In genomic region chr10:42583828-42584227, GRCh38 we compare ENCODE assay signal across 24 cellular contexts.
"Had no signal": no experiment of that assay in that cellular context is flagged by ENCODE, and none has a peak within 500 bp of the region (broad histone marks: within the 10 kb centered on the region; RNA-seq: fewer than 3 reads in every experiment).

No MANE protein-coding gene starts in this region.

- H3K27ac ChIP-seq: left lung, parathyroid adenoma, right atrium auricular region, skin epidermis, stomach, testis, thyroid gland, transverse colon, upper lobe of left lung had no signal

- DNase-seq: hippocampal formation; kidney glomerular epithelial cell; left cardiac atrium; left lung; mesendoderm; naive thymus-derived CD4-positive, alpha-beta T cell; nucleus accumbens; stimulated activated CD4-positive, alpha-beta T cell treated with anti-CD3 and anti-CD28 coated beads, Interleukin-12 subunit alpha, Interleukin-12 subunit beta, amount 100 ng/mL, for 4 hours; stimulated activated CD4-positive, alpha-beta T cell treated with anti-CD3 and anti-CD28 coated beads, Interleukin-15, amount 100 ng/mL, for 24 hours; stimulated activated CD4-positive, alpha-beta T cell treated with anti-CD3 and anti-CD28 coated beads, Interleukin-2, amount 100 ng/mL, for 24 hours; stimulated activated CD4-positive, alpha-beta T cell treated with anti-CD3 and anti-CD28 coated beads, Interleukin-4, amount 100 ng/mL, for 1 hour; stimulated activated naive B cell treated with anti-CD40 and anti-IgM and Interleukin-4, amounts not matched to agents 10 μg/mL and 1 μg/mL and 100 μg/mL, for 72 hours; stimulated activated naive CD8-positive, alpha-beta T cell treated with anti-CD3 and anti-CD28 coated beads, Interleukin-15, Interleukin-2, amounts not matched to agents 100 U/mL and 50 U/mL, for 24 hours; stomach; testis; thyroid gland; transverse colon had no signal

- H3K4me3 ChIP-seq: left lung, lung, right atrium auricular region, skin epidermis, stomach, testis, thyroid gland, transverse colon, upper lobe of left lung had no signal

- ATAC-seq: left cardiac atrium; left lung; naive thymus-derived CD4-positive, alpha-beta T cell; sciatic nerve; stimulated activated naive B cell treated with anti-CD40 and anti-IgM and Interleukin-4, amounts not matched to agents 10 μg/mL and 1 μg/mL and 100 μg/mL, for 72 hours; stimulated activated naive CD8-positive, alpha-beta T cell treated with anti-CD3 and anti-CD28 coated beads, Interleukin-15, Interleukin-2, amounts not matched to agents 100 U/mL and 50 U/mL, for 24 hours had no signal

- H3K9me3 ChIP-seq: right atrium auricular region, testis, thyroid gland, transverse colon had no signal

- H3K27me3 ChIP-seq: left lung, right atrium auricular region, stomach, testis, thyroid gland, transverse colon, upper lobe of left lung had no signal

- H3K4me1 ChIP-seq: left lung, parathyroid adenoma, right atrium auricular region, stomach, testis, thyroid gland, transverse colon, upper lobe of left lung had no signal

- H3K9ac ChIP-seq: parathyroid adenoma had no signal

- H2AFZ ChIP-seq: parathyroid adenoma had no signal

- H3K36me3 ChIP-seq: right atrium auricular region had no signal

- FAIRE-seq: keratinocyte had no signal

- H3K79me2 ChIP-seq: parathyroid adenoma had no signal
